ENCODE assay signal across 9 cellular contexts in the genomic region with DNA sequence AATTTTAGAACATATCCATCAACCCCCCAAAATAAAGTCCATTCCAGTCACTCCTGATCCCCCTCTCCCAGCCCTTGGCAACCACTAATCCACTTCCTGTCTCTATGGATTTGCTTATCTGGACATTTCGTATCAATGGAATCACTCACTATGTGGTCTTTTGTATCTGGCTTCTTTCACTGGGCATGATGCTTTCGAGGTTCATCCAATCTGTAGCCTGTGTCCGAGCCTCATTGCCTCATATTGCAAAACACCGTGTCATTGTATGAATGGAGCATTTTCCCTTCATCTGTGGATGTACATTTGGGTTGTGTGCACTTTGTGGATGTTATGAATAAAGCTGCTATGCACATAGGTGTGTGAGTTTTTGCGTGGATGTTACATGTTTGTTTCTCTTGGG. TPM values are rescaled to one million over a fixed set of nuclear protein-coding genes. Genes with fewer than 3 reads are reported as not detected.
A peak's percentile ranks its signal among the peaks of the same experiment; 100 is the strongest.
DNase-seq lines count a peak whose midpoint lies in the region; ATAC-seq and TF ChIP-seq lines count a peak whose summit lies in the region.
"Had no signal": no experiment of that assay in that cellular context is flagged by ENCODE, and none has a peak within 500 bp of the region (broad histone marks: within the 10 kb centered on the region; RNA-seq: fewer than 3 reads in every experiment).

No MANE protein-coding gene starts in this region.

- intact Hi-C loops in Calu3 (cut with micrococcal nuclease; ENCODE audit: unreplicated experiment) (no loop called here), prostate gland (cut with DNase I) (loop anchor here (10.0 kb wide), 1 partner anchor 70 kb away; a partner anchor contains a TSS)
- intact Hi-C loops in naive thymus-derived CD4-positive, alpha-beta T cell (cut with micrococcal nuclease): loop anchor here (5.0 to 10.0 kb wide), 3 partner anchors 258 to 720 kb away; a partner anchor contains a TSS

- H3K9me3 Mint-ChIP-seq in Calu3 (ENCODE audit: low read depth, unreplicated experiment): no peaks in the 10 kb centered on the region
- H3K9me3 Mint-ChIP-seq in activated naive CD8-positive, alpha-beta T cell (ENCODE audit: low read depth): no peaks in the 10 kb centered on the region
- peaks cover 0 to 3% (median 0%) of the 10 kb centered on the region in 11 donors for H3K9me3 Mint-ChIP-seq in naive thymus-derived CD4-positive, alpha-beta T cell

- BruUV-seq in Calu3 (replicated peaks; lab: Mats Ljungman, UMichigan): no TSS peak

- TF ChIP-seq CTCF in Calu3 (IDR thresholded peaks at IDR 0.05; ENCODE audit: unreplicated experiment): no peak
- TF ChIP-seq CTCF in prostate gland (IDR thresholded peaks at IDR 0.05): no peak

- H3K27me3 ChIP-seq in Karpas-422 (ENCODE audit: low read length): no peaks in the 10 kb centered on the region
- no peaks in the 10 kb centered on the region for H3K27me3 ChIP-seq in naive thymus-derived CD4-positive, alpha-beta T cell (ENCODE audit: control insufficient read depth in 2 of 2, insufficient read depth in 2 of 2, low read length in 2 of 2)
- H3K27me3 ChIP-seq in prostate gland (replicated peaks; ENCODE audit: insufficient read depth): no peaks in the 10 kb centered on the region

- H3K4me3 ChIP-seq in Karpas-422 (ENCODE audit: low read length) (peak overlapping the region; percentile 76; the same call in 1 of the 2 replicates), prostate gland (no peak overlapping the region)
- no peak overlapping the region for H3K4me3 ChIP-seq in naive thymus-derived CD4-positive, alpha-beta T cell (ENCODE audit: low read length)

- H3K36me3 ChIP-seq in Karpas-422 (ENCODE audit: insufficient read depth, low read length) (no peaks in the 10 kb centered on the region), prostate gland (no peaks in the 10 kb centered on the region)
- H3K36me3 ChIP-seq in naive thymus-derived CD4-positive, alpha-beta T cell (ENCODE audit: control insufficient read depth in 2 of 3, insufficient read depth in 3 of 3, low read length in 3 of 3): peaks cover 0 to 26% (median 0%) of the 10 kb centered on the region in 3 experiments

- peaks cover 44% of the 10 kb centered on the region for H3K36me3 Mint-ChIP-seq in Calu3 (ENCODE audit: insufficient read depth, unreplicated experiment)
- peaks cover 3% of the 10 kb centered on the region for H3K36me3 Mint-ChIP-seq in activated naive CD8-positive, alpha-beta T cell
- H3K36me3 Mint-ChIP-seq in naive thymus-derived CD4-positive, alpha-beta T cell: peaks cover 0 to 16% (median 4%) of the 10 kb centered on the region in 5 donors

- 83% methylated on average over 5 of the region's 5 CpGs for WGBS in prostate gland

- H3K4me1 ChIP-seq in Karpas-422 (ENCODE audit: low read length) (peaks cover 20% of the 10 kb centered on the region), prostate gland (replicated peaks) (no peaks in the 10 kb centered on the region)
- peaks cover 18 to 27% of the 10 kb centered on the region in 2 donors for H3K4me1 ChIP-seq in naive thymus-derived CD4-positive, alpha-beta T cell (ENCODE audit: control insufficient read depth in 2 of 2, insufficient read depth in 2 of 2, low read length in 2 of 2)

- H3K4me2 ChIP-seq in Karpas-422 (ENCODE audit: low read depth, low read length, poor library complexity, severe bottlenecking): peak overlapping the region; percentile 89

- H3K4me1 Mint-ChIP-seq in Calu3 (ENCODE audit: low read depth, unreplicated experiment): peaks cover 8% of the 10 kb centered on the region
- H3K4me1 Mint-ChIP-seq in activated naive CD8-positive, alpha-beta T cell (ENCODE audit: low read depth): peaks cover 43% of the 10 kb centered on the region
- H3K4me1 Mint-ChIP-seq in naive thymus-derived CD4-positive, alpha-beta T cell: peaks cover 24 to 54% (median 45%) of the 10 kb centered on the region in 7 donors

- H3K27ac Mint-ChIP-seq in Calu3 (ENCODE audit: unreplicated experiment): peak overlapping the region; percentile 56
- H3K27ac Mint-ChIP-seq in activated naive CD8-positive, alpha-beta T cell: peak overlapping the region; percentile 98
- H3K27ac Mint-ChIP-seq in naive thymus-derived CD4-positive, alpha-beta T cell: peak overlapping the region; percentile 49 to 98 (median 96)

- peak overlapping the region; percentile 92 for H3K4me3 Mint-ChIP-seq in Calu3 (ENCODE audit: low read depth, unreplicated experiment)
- peak overlapping the region; percentile 97 for H3K4me3 Mint-ChIP-seq in activated naive CD8-positive, alpha-beta T cell
- peak overlapping the region; percentile 8 to 96 (median 91) for H3K4me3 Mint-ChIP-seq in naive thymus-derived CD4-positive, alpha-beta T cell

- H3K9me3 ChIP-seq in Karpas-422 (ENCODE audit: low read length): no peaks in the 10 kb centered on the region
- no peaks in the 10 kb centered on the region for H3K9me3 ChIP-seq in naive thymus-derived CD4-positive, alpha-beta T cell (ENCODE audit: control insufficient read depth in 2 of 3, low read length in 3 of 3)
- H3K9me3 ChIP-seq in prostate gland: no peaks in the 10 kb centered on the region

- peak overlapping the region; percentile 85 for H3K9ac ChIP-seq in Karpas-422 (ENCODE audit: low read length)

- CTCF ChIA-PET in Calu3 (lab: Charles Lee): no interaction called here
- CTCF ChIA-PET in naive thymus-derived CD4-positive, alpha-beta T cell (lab: Charles Lee): no interaction called here

- no peaks in the 10 kb centered on the region for H3K9me2 ChIP-seq in Karpas-422 (replicated peaks; ENCODE audit: insufficient read depth, low read length)

- no peak overlapping the region for H2AFZ ChIP-seq in Karpas-422 (ENCODE audit: low read length)

- H4K20me1 ChIP-seq in Karpas-422 (ENCODE audit: insufficient read depth, low read depth, low read length): peaks cover 10% of the 10 kb centered on the region; the same call in 1 of the 2 replicates

- no peak overlapping the region for H3K27ac ChIP-seq in Karpas-422 (ENCODE audit: low read length)
- H3K27ac ChIP-seq in naive thymus-derived CD4-positive, alpha-beta T cell (ENCODE audit: low read depth, low read length): no peak overlapping the region
- no peak overlapping the region for H3K27ac ChIP-seq in prostate gland

- no peak for ATAC-seq in naive thymus-derived CD4-positive, alpha-beta T cell

- no peak for TF ChIP-seq POLR2A in prostate gland (IDR thresholded peaks at IDR 0.05)

- peaks cover 46% of the 10 kb centered on the region for H3K79me2 ChIP-seq in Karpas-422 (ENCODE audit: low read length)

- POLR2A ChIA-PET in naive thymus-derived CD4-positive, alpha-beta T cell (lab: Charles Lee): interaction anchor here (0.8 to 2.6 kb wide), 2 partner anchors 10 to 25 kb away, joined by 3 to 10 read pairs; no protein-coding TSS in a partner anchor

- DNase-seq in Calu3 (no peak), Karpas-422 (no peak), DMS153 (lab: John Stamatoyannopoulos, UW) (no peak), SIG-M5 treated with dmso at 0.1 percent for 504 hours (lab: John Stamatoyannopoulos, UW; ENCODE audit: unreplicated experiment) (no peak), prostate gland (ENCODE audit: low spot score) (no peak)
- DNase-seq in naive thymus-derived CD4-positive, alpha-beta T cell: no peak
- DNase-seq: effector CD8-positive, alpha-beta T cell; GF-D8 had no signal

- no peaks in the 10 kb centered on the region for H3K27me3 Mint-ChIP-seq in Calu3 (ENCODE audit: unreplicated experiment)
- no peaks in the 10 kb centered on the region for H3K27me3 Mint-ChIP-seq in activated naive CD8-positive, alpha-beta T cell
- peaks cover 0 to 7% (median 0%) of the 10 kb centered on the region in 5 donors for H3K27me3 Mint-ChIP-seq in naive thymus-derived CD4-positive, alpha-beta T cell

RNA-seq across cellular contexts. Expression of a gene that starts 1.4 kb away (rescaled TPM):
- total RNA-seq in Calu3 (2022) (33.1 and 34.5 TPM in 2 replicates), prostate gland (10 to 100 TPM; 32.2 to 64.9 TPM)
- total RNA-seq in Karpas-422 (2014; rRNA removed; shearing (Covaris generic); ENCODE audit: low replicate concordance): 22.8 and 41.6 TPM in 2 replicates
- 10 to 100 TPM; 60.7 to 90.7 (median 71.3) TPM for total RNA-seq in naive thymus-derived CD4-positive, alpha-beta T cell
- polyA plus RNA-seq in naive thymus-derived CD4-positive, alpha-beta T cell: 10 to 100 TPM in 1 of 2 donors, 1 to 10 TPM in 1; 7.8 to 15.1 TPM

RNA-seq across cellular contexts. Expression of a gene that starts 4.2 kb away (rescaled TPM):
- total RNA-seq in Calu3 (2022) (10.9 and 11.6 TPM in 2 replicates), prostate gland (10 to 100 TPM; 26.1 to 26.9 TPM)
- 0.89 and 10.4 TPM in 2 replicates for total RNA-seq in Karpas-422 (2014; rRNA removed; shearing (Covaris generic); ENCODE audit: low replicate concordance)
- total RNA-seq in naive thymus-derived CD4-positive, alpha-beta T cell: 10 to 100 TPM in 1 of 5 experiments, 1 to 10 TPM in 4; 4.4 to 16.4 (median 8.0) TPM
- polyA plus RNA-seq in naive thymus-derived CD4-positive, alpha-beta T cell: 10 to 100 TPM in 1 of 2 donors, 1 to 10 TPM in 1; 4.6 to 15.0 TPM

RNA-seq across cellular contexts. Expression of a gene that starts 21.5 kb away (rescaled TPM):
- total RNA-seq in Calu3 (2022) (not detected in 2 replicates), prostate gland (1 to 10 TPM in 1 of 2 donors, not detected in 1; 1.7 TPM)
- not detected in 2 replicates for total RNA-seq in Karpas-422 (2014; rRNA removed; shearing (Covaris generic); ENCODE audit: low replicate concordance)
- not detected for total RNA-seq in naive thymus-derived CD4-positive, alpha-beta T cell
- not detected for polyA plus RNA-seq in naive thymus-derived CD4-positive, alpha-beta T cell

RNA-seq across cellular contexts. Expression of a gene that starts 24.4 kb away (rescaled TPM):
- 1.5 and 6.3 TPM in 2 replicates for total RNA-seq in Calu3 (2022)
- 0.89 and 1.2 TPM in 2 replicates for total RNA-seq in Karpas-422 (2014; rRNA removed; shearing (Covaris generic); ENCODE audit: low replicate concordance)
- total RNA-seq in naive thymus-derived CD4-positive, alpha-beta T cell: 1 to 10 TPM in 1 of 5 experiments, under 1 TPM in 1, not detected in 3; 0.82 to 1.8 TPM
- not detected for polyA plus RNA-seq in naive thymus-derived CD4-positive, alpha-beta T cell
- 1 to 10 TPM in 1 of 2 donors, under 1 TPM in 1; 0.32 to 1.6 TPM for total RNA-seq in prostate gland

RNA-seq across cellular contexts. Expression of a gene that starts 34.3 kb away (rescaled TPM):
- total RNA-seq in Calu3 (2022): 1.4 and 2.7 TPM in 2 replicates
- 0.29 TPM in 1 of 2 replicates, not detected in the other for total RNA-seq in Karpas-422 (2014; rRNA removed; shearing (Covaris generic); ENCODE audit: low replicate concordance)
- total RNA-seq in naive thymus-derived CD4-positive, alpha-beta T cell: 10 to 100 TPM in 3 of 5 experiments, 1 to 10 TPM in 2; 5.6 to 11.5 (median 10.6) TPM
- not detected for polyA plus RNA-seq in naive thymus-derived CD4-positive, alpha-beta T cell
- total RNA-seq in prostate gland: 1 to 10 TPM in 1 of 2 donors, under 1 TPM in 1; 0.41 to 5.3 TPM
